ENCODE assay signal across 16 cellular contexts in the genomic region with DNA sequence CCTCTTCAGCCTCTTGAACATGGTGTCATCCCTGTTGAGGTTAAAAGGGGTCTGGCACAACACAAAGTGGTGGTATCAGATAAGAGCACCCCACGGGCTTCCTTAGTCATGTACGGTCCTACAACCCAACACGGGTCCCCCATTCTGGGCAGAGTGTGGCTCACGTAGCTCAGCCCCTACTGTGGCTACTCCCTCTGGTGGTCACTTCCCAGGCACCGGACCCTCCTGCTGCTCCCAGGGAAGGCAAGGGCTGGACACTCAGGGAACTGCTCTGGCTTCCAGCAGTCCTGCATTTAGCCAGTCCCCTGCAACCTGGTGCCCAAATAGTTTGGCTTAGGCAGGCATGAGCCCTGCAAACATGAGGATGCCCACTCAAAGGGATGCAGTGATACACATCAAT. TPM values are rescaled to one million over a fixed set of nuclear protein-coding genes. Genes with fewer than 3 reads are reported as not detected.
A peak's percentile ranks its signal among the peaks of the same experiment; 100 is the strongest.
DNase-seq lines count a peak whose midpoint lies in the region; ATAC-seq and TF ChIP-seq lines count a peak whose summit lies in the region.
"Had no signal": no experiment of that assay in that cellular context is flagged by ENCODE, and none has a peak within 500 bp of the region (broad histone marks: within the 10 kb centered on the region; RNA-seq: fewer than 3 reads in every experiment).

No MANE protein-coding gene starts in this region.

- H3K27ac Mint-ChIP-seq in CD8-positive, alpha-beta memory T cell = no peak overlapping the region
- H3K27ac Mint-ChIP-seq: activated naive CD8-positive, alpha-beta T cell treated with anti-CD3 and anti-CD28 coated beads, Interleukin-2, amount 50 U/mL, for 24 hours; natural killer cell had no signal

- H3K27me3 Mint-ChIP-seq in CD8-positive, alpha-beta memory T cell = peaks cover 9 to 11% of the 10 kb centered on the region in 2 donors
- H3K27me3 Mint-ChIP-seq: activated naive CD8-positive, alpha-beta T cell treated with anti-CD3 and anti-CD28 coated beads, Interleukin-2, amount 50 U/mL, for 24 hours had no signal

- H3K36me3 Mint-ChIP-seq in CD8-positive, alpha-beta memory T cell = no peaks in the 10 kb centered on the region
- H3K36me3 Mint-ChIP-seq: natural killer cell had no signal

- no peaks in the 10 kb centered on the region for H3K9me3 ChIP-seq in WERI-Rb-1 (ENCODE audit: severe bottlenecking)
- H3K9me3 ChIP-seq in CD8-positive, alpha-beta memory T cell (ENCODE audit: low read length) = no peaks in the 10 kb centered on the region
- H3K9me3 ChIP-seq: heart left ventricle had no signal

- DNase-seq in H7 (peak; percentile 72), WERI-Rb-1 (peak; percentile 54), islet precursor cell (peak; percentile 72), foreskin fibroblast (no peak)
- no peak for DNase-seq in stimulated activated CD4-positive, alpha-beta T cell treated with anti-CD3 and anti-CD28 coated beads, Interleukin-4, amount 100 ng/mL, for 24 hours
- no peak for DNase-seq in CD8-positive, alpha-beta memory T cell
- DNase-seq: activated CD4-positive, alpha-beta T cell treated with anti-CD3 and anti-CD28 coated beads for 48 hours; activated naive CD8-positive, alpha-beta T cell treated with anti-CD3 and anti-CD28 coated beads, Interleukin-2, amount 50 U/mL, for 24 hours; activated T-cell treated with anti-CD3 and anti-CD28 coated beads, Interleukin-2, amount 50 U/mL, for 4 hours; heart left ventricle; natural killer cell; NCI-H1048; T-helper 1 cell had no signal

- ATAC-seq in GM18868 (IDR thresholded peaks at IDR 0.05; ENCODE audit: unreplicated experiment) = no peak
- ATAC-seq: activated naive CD8-positive, alpha-beta T cell treated with anti-CD3 and anti-CD28 coated beads, Interleukin-2, amount 50 U/mL, for 24 hours; activated T-cell treated with anti-CD3 and anti-CD28 coated beads, Interleukin-2, amount 50 U/mL, for 4 hours; heart left ventricle; natural killer cell had no signal

- no peaks in the 10 kb centered on the region for H3K4me1 Mint-ChIP-seq in CD8-positive, alpha-beta memory T cell
- H3K4me1 Mint-ChIP-seq: activated naive CD8-positive, alpha-beta T cell treated with anti-CD3 and anti-CD28 coated beads, Interleukin-2, amount 50 U/mL, for 24 hours; natural killer cell had no signal

- H3K4me3 ChIP-seq in H7 (ENCODE audit: insufficient read depth, low read depth, low read length) = no peak overlapping the region
- H3K4me3 ChIP-seq in WERI-Rb-1 (ENCODE audit: low read depth, low read length) = no peak overlapping the region
- no peak overlapping the region for H3K4me3 ChIP-seq in CD8-positive, alpha-beta memory T cell (ENCODE audit: low read length)
- no peak overlapping the region for H3K4me3 ChIP-seq in foreskin fibroblast (ENCODE audit: low read depth in 1 of 2, low read length in 2 of 2)
- H3K4me3 ChIP-seq: heart left ventricle had no signal

- H3K4me1 ChIP-seq in CD8-positive, alpha-beta memory T cell (ENCODE audit: insufficient read depth, low read length) = no peaks in the 10 kb centered on the region

- H3K27ac ChIP-seq in 22Rv1 (no peak overlapping the region), WERI-Rb-1 (no peak overlapping the region)
- H3K27ac ChIP-seq in CD8-positive, alpha-beta memory T cell (ENCODE audit: low read depth, low read length) = no peak overlapping the region
- H3K27ac ChIP-seq: epithelial cell of prostate, heart left ventricle had no signal

- POLR2A ChIA-PET in CD8-positive, alpha-beta memory T cell (lab: Charles Lee) = no interaction called here

- no peaks in the 10 kb centered on the region for H3K36me3 ChIP-seq in H7 (replicated peaks; ENCODE audit: control insufficient read depth, insufficient read depth, low read length)
- H3K36me3 ChIP-seq in WERI-Rb-1 = no peaks in the 10 kb centered on the region
- H3K36me3 ChIP-seq in CD8-positive, alpha-beta memory T cell (ENCODE audit: insufficient read depth, low read length) = no peaks in the 10 kb centered on the region
- H3K36me3 ChIP-seq: heart left ventricle had no signal

- no peak overlapping the region for H3K4me3 Mint-ChIP-seq in CD8-positive, alpha-beta memory T cell
- H3K4me3 Mint-ChIP-seq: activated naive CD8-positive, alpha-beta T cell treated with anti-CD3 and anti-CD28 coated beads, Interleukin-2, amount 50 U/mL, for 24 hours; activated T-cell treated with anti-CD3 and anti-CD28 coated beads, Interleukin-2, amount 50 U/mL, for 4 hours; natural killer cell had no signal

- H3K27me3 ChIP-seq in H7 (ENCODE audit: control insufficient read depth, insufficient read depth, low read length) (no peaks in the 10 kb centered on the region), WERI-Rb-1 (ENCODE audit: insufficient read depth, low read depth, severe bottlenecking) (no peaks in the 10 kb centered on the region)
- H3K27me3 ChIP-seq in CD8-positive, alpha-beta memory T cell (ENCODE audit: insufficient read depth, low read length, poor library complexity, severe bottlenecking) = no peaks in the 10 kb centered on the region

- TF ChIP-seq CTCF in 22Rv1 (IDR thresholded peaks at IDR 0.05) (peak; percentile 23), WERI-Rb-1 (IDR thresholded peaks at IDR 0.05; ENCODE audit: low read depth, low read length) (peak; percentile 73), foreskin fibroblast (IDR thresholded peaks at IDR 0.05; ENCODE audit: low read depth, low read length) (no peak)

- CTCF ChIA-PET in CD8-positive, alpha-beta memory T cell (lab: Charles Lee) = no interaction called here

- H3K9me3 Mint-ChIP-seq in CD8-positive, alpha-beta memory T cell = peaks cover 0 to 1% (median 0%) of the 10 kb centered on the region in 5 donors
- H3K9me3 Mint-ChIP-seq: activated naive CD8-positive, alpha-beta T cell treated with anti-CD3 and anti-CD28 coated beads, Interleukin-2, amount 50 U/mL, for 24 hours; activated T-cell treated with anti-CD3 and anti-CD28 coated beads, Interleukin-2, amount 50 U/mL, for 4 hours; natural killer cell had no signal

RNA-seq across cellular contexts. Expression of a gene that starts 58.6 kb away (rescaled TPM):
- total RNA-seq in H7 (2014; rRNA removed; shearing (Covaris generic)) = 4.2 and 8.0 TPM in 2 replicates
- under 1 TPM; 0.62 to 0.74 TPM for total RNA-seq in CD8-positive, alpha-beta memory T cell
- not detected for polyA plus RNA-seq in CD8-positive, alpha-beta memory T cell

Comparison
In these comparisons a context has a peak if more than half of its experiments do, and no peak if none do; other contexts are left out.
1. DNase-seq: peak in H7 (single experiment), WERI-Rb-1 (single experiment) and islet precursor cell (single experiment); none in stimulated activated CD4-positive, alpha-beta T cell treated with anti-CD3 and anti-CD28 coated beads, Interleukin-4, amount 100 ng/mL, for 24 hours (single experiment), CD8-positive, alpha-beta memory T cell (0 of 5) and foreskin fibroblast (0 of 2).